ENCODE assay signal across 1 cellular context in the genomic region with DNA sequence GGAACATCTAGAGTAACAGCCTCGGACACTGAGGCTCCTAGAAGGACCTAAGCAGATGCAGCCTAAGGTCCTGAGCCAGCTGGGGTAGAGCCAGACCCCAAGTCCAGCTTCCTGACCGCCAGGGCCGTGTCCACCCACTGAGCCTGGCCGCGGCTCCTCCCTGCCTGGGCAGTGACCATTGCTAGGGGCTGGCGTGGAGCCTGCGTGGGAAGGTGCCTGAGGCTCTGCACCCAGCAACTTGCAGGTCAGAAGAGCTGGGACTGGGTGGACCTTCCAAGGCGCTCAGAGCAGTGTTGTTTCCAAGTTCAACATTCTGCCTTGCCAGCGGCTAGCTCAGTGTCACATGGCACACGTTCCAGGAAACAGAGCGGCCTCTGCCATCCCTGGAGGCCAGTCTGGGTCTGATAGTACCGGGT.
TF ChIP-seq lines count a peak whose summit lies in the region.

No MANE protein-coding gene starts in this region.

TF ChIP-seq in K562, 482 proteins besides CTCF, POLR2A, EP300 and RAD21 (continued from another document):
- TF ChIP-seq, protein P1, sequence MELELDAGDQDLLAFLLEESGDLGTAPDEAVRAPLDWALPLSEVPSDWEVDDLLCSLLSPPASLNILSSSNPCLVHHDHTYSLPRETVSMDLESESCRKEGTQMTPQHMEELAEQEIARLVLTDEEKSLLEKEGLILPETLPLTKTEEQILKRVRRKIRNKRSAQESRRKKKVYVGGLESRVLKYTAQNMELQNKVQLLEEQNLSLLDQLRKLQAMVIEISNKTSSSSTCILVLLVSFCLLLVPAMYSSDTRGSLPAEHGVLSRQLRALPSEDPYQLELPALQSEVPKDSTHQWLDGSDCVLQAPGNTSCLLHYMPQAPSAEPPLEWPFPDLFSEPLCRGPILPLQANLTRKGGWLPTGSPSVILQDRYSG (tag; conservative IDR thresholded peaks at IDR 0.05; ENCODE audit: low read depth), result peak; percentile 74; the same call in 1 of the 2 replicates
- TF ChIP-seq TAL1 (IDR thresholded peaks at IDR 0.05) (no peak), TCF7L2 (IDR thresholded peaks at IDR 0.05; ENCODE audit: low read depth, low read length) (no peak), ZNF76 (CRISPR knock-in tag; IDR thresholded peaks at IDR 0.05; ENCODE audit: borderline replicate concordance) (peak; percentile 81; the same call in 1 of the 2 replicates), ZFX (CRISPR knock-in tag; IDR thresholded peaks at IDR 0.05) (no peak), DACH1 (IDR thresholded peaks at IDR 0.05; ENCODE audit: partially characterized antibody) (no peak), SLC30A9 (CRISPR knock-in tag; IDR thresholded peaks at IDR 0.05) (no peak), RBFOX2 (IDR thresholded peaks at IDR 0.05; ENCODE audit: low read depth, low read length) (peak; percentile 55), ZNF444 (CRISPR knock-in tag; IDR thresholded peaks at IDR 0.05) (no peak), KLF10 (CRISPR knock-in tag; IDR thresholded peaks at IDR 0.05) (0 out of 2 replicates have a peak, but pooled peaks have one; percentile 47), BHLHE40 (IDR thresholded peaks at IDR 0.05; ENCODE audit: low read length) (0 out of 2 replicates have a peak, but pooled peaks have one; percentile 21), CXXC5 (CRISPR knock-in tag; IDR thresholded peaks at IDR 0.05) (peak; percentile 27), ATF1 (CRISPR knock-in tag; IDR thresholded peaks at IDR 0.05) (no peak), ATF1 (tag; IDR thresholded peaks at IDR 0.05) (no peak), ETS2 (tag; IDR thresholded peaks at IDR 0.05; ENCODE audit: borderline replicate concordance, poor library complexity, severe bottlenecking) (no peak), MTA2 (IDR thresholded peaks at IDR 0.05; ENCODE audit: low read depth) (no peak), MBD2 (IDR thresholded peaks at IDR 0.05; ENCODE audit: borderline replicate concordance, low read depth) (no peak), CBFA2T2 (conservative IDR thresholded peaks at IDR 0.05) (no peak), ZNF717 (CRISPR knock-in tag; IDR thresholded peaks at IDR 0.05) (no peak), ZNF589 (CRISPR knock-in tag; IDR thresholded peaks at IDR 0.05; ENCODE audit: low read depth) (0 out of 2 replicates have a peak, but pooled peaks have one; percentile 5), NRF1 (conservative IDR thresholded peaks at IDR 0.05 in 1 of 2, IDR thresholded peaks at IDR 0.05 in 1 of 2) (peak; percentile 64 to 75), MTA3 (IDR thresholded peaks at IDR 0.05; ENCODE audit: borderline replicate concordance) (peak; percentile 45; the same call in 1 of the 2 replicates), SMAD4 (CRISPR knock-in tag; conservative IDR thresholded peaks at IDR 0.05) (peak; percentile 40), KDM5B (IDR thresholded peaks at IDR 0.05; ENCODE audit: insufficient replicate concordance, low read depth, low read length) (peak; percentile 56)
- TF ChIP-seq, protein P2, sequence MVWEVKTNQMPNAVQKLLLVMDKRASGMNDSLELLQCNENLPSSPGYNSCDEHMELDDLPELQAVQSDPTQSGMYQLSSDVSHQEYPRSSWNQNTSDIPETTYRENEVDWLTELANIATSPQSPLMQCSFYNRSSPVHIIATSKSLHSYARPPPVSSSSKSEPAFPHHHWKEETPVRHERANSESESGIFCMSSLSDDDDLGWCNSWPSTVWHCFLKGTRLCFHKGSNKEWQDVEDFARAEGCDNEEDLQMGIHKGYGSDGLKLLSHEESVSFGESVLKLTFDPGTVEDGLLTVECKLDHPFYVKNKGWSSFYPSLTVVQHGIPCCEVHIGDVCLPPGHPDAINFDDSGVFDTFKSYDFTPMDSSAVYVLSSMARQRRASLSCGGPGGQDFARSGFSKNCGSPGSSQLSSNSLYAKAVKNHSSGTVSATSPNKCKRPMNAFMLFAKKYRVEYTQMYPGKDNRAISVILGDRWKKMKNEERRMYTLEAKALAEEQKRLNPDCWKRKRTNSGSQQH (CRISPR knock-in tag; IDR thresholded peaks at IDR 0.05), result no peak
- TF ChIP-seq, protein P3, sequence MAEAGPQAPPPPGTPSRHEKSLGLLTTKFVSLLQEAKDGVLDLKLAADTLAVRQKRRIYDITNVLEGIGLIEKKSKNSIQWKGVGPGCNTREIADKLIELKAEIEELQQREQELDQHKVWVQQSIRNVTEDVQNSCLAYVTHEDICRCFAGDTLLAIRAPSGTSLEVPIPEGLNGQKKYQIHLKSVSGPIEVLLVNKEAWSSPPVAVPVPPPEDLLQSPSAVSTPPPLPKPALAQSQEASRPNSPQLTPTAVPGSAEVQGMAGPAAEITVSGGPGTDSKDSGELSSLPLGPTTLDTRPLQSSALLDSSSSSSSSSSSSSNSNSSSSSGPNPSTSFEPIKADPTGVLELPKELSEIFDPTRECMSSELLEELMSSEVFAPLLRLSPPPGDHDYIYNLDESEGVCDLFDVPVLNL (CRISPR knock-in tag; IDR thresholded peaks at IDR 0.05; ENCODE audit: low read depth), result peak; percentile 10; the same call in 1 of the 2 replicates
- TF ChIP-seq, protein P4, sequence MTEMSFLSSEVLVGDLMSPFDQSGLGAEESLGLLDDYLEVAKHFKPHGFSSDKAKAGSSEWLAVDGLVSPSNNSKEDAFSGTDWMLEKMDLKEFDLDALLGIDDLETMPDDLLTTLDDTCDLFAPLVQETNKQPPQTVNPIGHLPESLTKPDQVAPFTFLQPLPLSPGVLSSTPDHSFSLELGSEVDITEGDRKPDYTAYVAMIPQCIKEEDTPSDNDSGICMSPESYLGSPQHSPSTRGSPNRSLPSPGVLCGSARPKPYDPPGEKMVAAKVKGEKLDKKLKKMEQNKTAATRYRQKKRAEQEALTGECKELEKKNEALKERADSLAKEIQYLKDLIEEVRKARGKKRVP (CRISPR knock-in tag; IDR thresholded peaks at IDR 0.05), result peak; percentile 65
